1 cellular context compared by ENCODE assay signal in the genomic region with DNA sequence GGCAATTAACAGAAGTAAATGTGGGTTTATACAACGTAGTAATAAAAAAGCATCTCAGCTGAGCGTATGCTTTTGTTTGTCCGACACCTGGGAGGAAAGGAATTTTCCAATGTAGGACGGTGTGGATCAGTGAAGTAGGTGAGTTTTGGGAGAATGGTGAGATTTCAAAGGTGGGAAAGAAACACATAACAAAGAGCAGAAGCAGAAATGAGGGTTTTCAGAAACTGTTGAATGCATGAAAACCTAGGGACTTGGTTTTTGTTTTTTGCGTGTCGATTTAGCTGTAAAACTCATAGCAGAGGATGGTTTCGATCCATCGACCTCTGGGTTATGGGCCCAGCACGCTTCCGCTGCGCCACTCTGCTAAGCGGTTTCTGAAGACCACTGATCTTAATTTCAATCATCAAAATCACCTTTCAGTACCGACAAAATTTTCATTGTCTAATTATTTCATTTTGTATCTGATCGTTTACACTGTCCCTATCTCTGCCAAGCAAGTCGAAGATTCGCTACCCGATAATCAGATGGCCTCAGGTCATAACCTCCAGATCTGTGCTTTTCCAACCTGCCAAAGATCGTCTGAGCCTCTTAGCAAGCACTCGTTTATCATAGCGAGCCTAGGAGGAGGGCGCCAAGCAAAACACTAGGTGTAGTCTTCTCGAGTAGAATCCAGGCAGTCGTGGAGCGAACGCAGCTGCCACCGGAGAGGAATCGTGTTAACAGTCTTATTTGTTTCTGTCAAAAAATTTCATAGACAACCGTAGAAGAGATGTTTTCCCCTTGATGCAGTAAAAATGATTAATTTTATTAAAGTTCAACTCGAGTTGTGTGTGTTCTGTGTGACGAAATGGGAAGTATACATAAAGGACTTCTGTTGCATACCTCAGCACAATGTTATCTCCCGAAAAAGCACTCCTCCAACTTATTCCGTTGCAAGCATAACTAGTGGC.
A peak's percentile ranks its signal among the peaks of the same experiment; 100 is the strongest.
TF ChIP-seq lines count a peak whose summit lies in the region.

No MANE protein-coding gene starts in this region.

TF ChIP-seq in HepG2, 621 proteins besides CTCF, POLR2A, EP300 and RAD21 (continued from another document and continues in another):
- TF ChIP-seq, protein P1, sequence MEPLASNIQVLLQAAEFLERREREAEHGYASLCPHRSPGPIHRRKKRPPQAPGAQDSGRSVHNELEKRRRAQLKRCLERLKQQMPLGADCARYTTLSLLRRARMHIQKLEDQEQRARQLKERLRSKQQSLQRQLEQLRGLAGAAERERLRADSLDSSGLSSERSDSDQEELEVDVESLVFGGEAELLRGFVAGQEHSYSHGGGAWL (CRISPR knock-in tag; IDR thresholded peaks at IDR 0.05) = 0 out of 2 replicates have a peak, but pooled peaks have one; percentile 37
- TF ChIP-seq ZNF224 (CRISPR knock-in tag; IDR thresholded peaks at IDR 0.05) = no peak
- no peak for TF ChIP-seq SNAI1 (CRISPR knock-in tag; IDR thresholded peaks at IDR 0.05; ENCODE audit: borderline replicate concordance)
- TF ChIP-seq MXD4 (CRISPR knock-in tag; IDR thresholded peaks at IDR 0.05) = 0 out of 2 replicates have a peak, but pooled peaks have one; percentile 51
- TF ChIP-seq, protein P2, sequence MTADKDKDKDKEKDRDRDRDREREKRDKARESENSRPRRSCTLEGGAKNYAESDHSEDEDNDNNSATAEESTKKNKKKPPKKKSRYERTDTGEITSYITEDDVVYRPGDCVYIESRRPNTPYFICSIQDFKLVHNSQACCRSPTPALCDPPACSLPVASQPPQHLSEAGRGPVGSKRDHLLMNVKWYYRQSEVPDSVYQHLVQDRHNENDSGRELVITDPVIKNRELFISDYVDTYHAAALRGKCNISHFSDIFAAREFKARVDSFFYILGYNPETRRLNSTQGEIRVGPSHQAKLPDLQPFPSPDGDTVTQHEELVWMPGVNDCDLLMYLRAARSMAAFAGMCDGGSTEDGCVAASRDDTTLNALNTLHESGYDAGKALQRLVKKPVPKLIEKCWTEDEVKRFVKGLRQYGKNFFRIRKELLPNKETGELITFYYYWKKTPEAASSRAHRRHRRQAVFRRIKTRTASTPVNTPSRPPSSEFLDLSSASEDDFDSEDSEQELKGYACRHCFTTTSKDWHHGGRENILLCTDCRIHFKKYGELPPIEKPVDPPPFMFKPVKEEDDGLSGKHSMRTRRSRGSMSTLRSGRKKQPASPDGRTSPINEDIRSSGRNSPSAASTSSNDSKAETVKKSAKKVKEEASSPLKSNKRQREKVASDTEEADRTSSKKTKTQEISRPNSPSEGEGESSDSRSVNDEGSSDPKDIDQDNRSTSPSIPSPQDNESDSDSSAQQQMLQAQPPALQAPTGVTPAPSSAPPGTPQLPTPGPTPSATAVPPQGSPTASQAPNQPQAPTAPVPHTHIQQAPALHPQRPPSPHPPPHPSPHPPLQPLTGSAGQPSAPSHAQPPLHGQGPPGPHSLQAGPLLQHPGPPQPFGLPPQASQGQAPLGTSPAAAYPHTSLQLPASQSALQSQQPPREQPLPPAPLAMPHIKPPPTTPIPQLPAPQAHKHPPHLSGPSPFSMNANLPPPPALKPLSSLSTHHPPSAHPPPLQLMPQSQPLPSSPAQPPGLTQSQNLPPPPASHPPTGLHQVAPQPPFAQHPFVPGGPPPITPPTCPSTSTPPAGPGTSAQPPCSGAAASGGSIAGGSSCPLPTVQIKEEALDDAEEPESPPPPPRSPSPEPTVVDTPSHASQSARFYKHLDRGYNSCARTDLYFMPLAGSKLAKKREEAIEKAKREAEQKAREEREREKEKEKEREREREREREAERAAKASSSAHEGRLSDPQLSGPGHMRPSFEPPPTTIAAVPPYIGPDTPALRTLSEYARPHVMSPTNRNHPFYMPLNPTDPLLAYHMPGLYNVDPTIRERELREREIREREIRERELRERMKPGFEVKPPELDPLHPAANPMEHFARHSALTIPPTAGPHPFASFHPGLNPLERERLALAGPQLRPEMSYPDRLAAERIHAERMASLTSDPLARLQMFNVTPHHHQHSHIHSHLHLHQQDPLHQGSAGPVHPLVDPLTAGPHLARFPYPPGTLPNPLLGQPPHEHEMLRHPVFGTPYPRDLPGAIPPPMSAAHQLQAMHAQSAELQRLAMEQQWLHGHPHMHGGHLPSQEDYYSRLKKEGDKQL (CRISPR knock-in tag; IDR thresholded peaks at IDR 0.05; ENCODE audit: low read depth) = no peak
- no peak for TF ChIP-seq RBM39 (IDR thresholded peaks at IDR 0.05; ENCODE audit: low read depth, low read length, poor library complexity, severe bottlenecking)
- TF ChIP-seq, protein P3, sequence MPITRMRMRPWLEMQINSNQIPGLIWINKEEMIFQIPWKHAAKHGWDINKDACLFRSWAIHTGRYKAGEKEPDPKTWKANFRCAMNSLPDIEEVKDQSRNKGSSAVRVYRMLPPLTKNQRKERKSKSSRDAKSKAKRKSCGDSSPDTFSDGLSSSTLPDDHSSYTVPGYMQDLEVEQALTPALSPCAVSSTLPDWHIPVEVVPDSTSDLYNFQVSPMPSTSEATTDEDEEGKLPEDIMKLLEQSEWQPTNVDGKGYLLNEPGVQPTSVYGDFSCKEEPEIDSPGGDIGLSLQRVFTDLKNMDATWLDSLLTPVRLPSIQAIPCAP (CRISPR knock-in tag; IDR thresholded peaks at IDR 0.05; ENCODE audit: low read depth) = no peak
- TF ChIP-seq, protein P4, sequence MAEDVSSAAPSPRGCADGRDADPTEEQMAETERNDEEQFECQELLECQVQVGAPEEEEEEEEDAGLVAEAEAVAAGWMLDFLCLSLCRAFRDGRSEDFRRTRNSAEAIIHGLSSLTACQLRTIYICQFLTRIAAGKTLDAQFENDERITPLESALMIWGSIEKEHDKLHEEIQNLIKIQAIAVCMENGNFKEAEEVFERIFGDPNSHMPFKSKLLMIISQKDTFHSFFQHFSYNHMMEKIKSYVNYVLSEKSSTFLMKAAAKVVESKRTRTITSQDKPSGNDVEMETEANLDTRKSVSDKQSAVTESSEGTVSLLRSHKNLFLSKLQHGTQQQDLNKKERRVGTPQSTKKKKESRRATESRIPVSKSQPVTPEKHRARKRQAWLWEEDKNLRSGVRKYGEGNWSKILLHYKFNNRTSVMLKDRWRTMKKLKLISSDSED (CRISPR knock-in tag; IDR thresholded peaks at IDR 0.05) = no peak
- no peak for TF ChIP-seq ATM (IDR thresholded peaks at IDR 0.05; ENCODE audit: borderline replicate concordance)
- TF ChIP-seq ATF7-NPFF (CRISPR knock-in tag; IDR thresholded peaks at IDR 0.05; ENCODE audit: low read depth) = 0 out of 2 replicates have a peak, but pooled peaks have one; percentile 28
- no peak for TF ChIP-seq GLI4 (CRISPR knock-in tag; IDR thresholded peaks at IDR 0.05; ENCODE audit: borderline replicate concordance)
- TF ChIP-seq, protein P5, sequence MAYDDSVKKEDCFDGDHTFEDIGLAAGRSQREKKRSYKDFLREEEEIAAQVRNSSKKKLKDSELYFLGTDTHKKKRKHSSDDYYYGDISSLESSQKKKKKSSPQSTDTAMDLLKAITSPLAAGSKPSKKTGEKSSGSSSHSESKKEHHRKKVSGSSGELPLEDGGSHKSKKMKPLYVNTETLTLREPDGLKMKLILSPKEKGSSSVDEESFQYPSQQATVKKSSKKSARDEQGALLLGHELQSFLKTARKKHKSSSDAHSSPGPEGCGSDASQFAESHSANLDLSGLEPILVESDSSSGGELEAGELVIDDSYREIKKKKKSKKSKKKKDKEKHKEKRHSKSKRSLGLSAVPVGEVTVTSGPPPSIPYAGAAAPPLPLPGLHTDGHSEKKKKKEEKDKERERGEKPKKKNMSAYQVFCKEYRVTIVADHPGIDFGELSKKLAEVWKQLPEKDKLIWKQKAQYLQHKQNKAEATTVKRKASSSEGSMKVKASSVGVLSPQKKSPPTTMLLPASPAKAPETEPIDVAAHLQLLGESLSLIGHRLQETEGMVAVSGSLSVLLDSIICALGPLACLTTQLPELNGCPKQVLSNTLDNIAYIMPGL (CRISPR knock-in tag; IDR thresholded peaks at IDR 0.05; ENCODE audit: borderline replicate concordance in 1 of 2, low read depth in 1 of 2) = peak; percentile 99
- TF ChIP-seq, protein P6, sequence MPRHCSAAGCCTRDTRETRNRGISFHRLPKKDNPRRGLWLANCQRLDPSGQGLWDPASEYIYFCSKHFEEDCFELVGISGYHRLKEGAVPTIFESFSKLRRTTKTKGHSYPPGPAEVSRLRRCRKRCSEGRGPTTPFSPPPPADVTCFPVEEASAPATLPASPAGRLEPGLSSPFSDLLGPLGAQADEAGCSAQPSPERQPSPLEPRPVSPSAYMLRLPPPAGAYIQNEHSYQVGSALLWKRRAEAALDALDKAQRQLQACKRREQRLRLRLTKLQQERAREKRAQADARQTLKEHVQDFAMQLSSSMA (CRISPR knock-in tag; IDR thresholded peaks at IDR 0.05) = no peak
- no peak; the same call in 1 of the 2 replicates for TF ChIP-seq KDM4B (CRISPR knock-in tag; IDR thresholded peaks at IDR 0.05)
- no peak for TF ChIP-seq ZNF644 (CRISPR knock-in tag; IDR thresholded peaks at IDR 0.05; ENCODE audit: low read depth)
- TF ChIP-seq, protein P7, sequence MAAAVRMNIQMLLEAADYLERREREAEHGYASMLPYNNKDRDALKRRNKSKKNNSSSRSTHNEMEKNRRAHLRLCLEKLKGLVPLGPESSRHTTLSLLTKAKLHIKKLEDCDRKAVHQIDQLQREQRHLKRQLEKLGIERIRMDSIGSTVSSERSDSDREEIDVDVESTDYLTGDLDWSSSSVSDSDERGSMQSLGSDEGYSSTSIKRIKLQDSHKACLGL (CRISPR knock-in tag; IDR thresholded peaks at IDR 0.05) = no peak
- no peak for TF ChIP-seq ZNF607 (CRISPR knock-in tag; IDR thresholded peaks at IDR 0.05; ENCODE audit: borderline replicate concordance)
- TF ChIP-seq TGIF2 (CRISPR knock-in tag; IDR thresholded peaks at IDR 0.05) = 0 out of 2 replicates have a peak, but pooled peaks have one; percentile 30
- peak; percentile 100 for TF ChIP-seq CCAR2 (optimal IDR thresholded peaks at IDR 0.05; ENCODE audit: low read depth, low read length)
- no peak; the same call in 1 of the 2 replicates for TF ChIP-seq ZNF557 (CRISPR knock-in tag; IDR thresholded peaks at IDR 0.05)
- TF ChIP-seq FIP1L1 (IDR thresholded peaks at IDR 0.05; ENCODE audit: borderline replicate concordance, insufficient read depth, low read depth, low read length) = no peak
- peak; percentile 34; the same call in 1 of the 2 replicates for TF ChIP-seq HDAC1 (CRISPR knock-in tag; IDR thresholded peaks at IDR 0.05)
- TF ChIP-seq ZFYVE20 (CRISPR knock-in tag; IDR thresholded peaks at IDR 0.05; ENCODE audit: borderline replicate concordance, low read depth) = no peak
- TF ChIP-seq, protein P8, sequence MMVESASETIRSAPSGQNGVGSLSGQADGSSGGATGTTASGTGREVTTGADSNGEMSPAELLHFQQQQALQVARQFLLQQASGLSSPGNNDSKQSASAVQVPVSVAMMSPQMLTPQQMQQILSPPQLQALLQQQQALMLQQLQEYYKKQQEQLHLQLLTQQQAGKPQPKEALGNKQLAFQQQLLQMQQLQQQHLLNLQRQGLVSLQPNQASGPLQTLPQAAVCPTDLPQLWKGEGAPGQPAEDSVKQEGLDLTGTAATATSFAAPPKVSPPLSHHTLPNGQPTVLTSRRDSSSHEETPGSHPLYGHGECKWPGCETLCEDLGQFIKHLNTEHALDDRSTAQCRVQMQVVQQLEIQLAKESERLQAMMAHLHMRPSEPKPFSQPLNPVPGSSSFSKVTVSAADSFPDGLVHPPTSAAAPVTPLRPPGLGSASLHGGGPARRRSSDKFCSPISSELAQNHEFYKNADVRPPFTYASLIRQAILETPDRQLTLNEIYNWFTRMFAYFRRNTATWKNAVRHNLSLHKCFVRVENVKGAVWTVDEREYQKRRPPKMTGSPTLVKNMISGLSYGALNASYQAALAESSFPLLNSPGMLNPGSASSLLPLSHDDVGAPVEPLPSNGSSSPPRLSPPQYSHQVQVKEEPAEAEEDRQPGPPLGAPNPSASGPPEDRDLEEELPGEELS (CRISPR knock-in tag; IDR thresholded peaks at IDR 0.05) = peak; percentile 44; the same call in 1 of the 2 replicates
- peak; percentile 53; the same call in 1 of the 2 replicates for TF ChIP-seq ZFX (CRISPR knock-in tag; IDR thresholded peaks at IDR 0.05; ENCODE audit: low read depth)
- no peak for TF ChIP-seq ZNF672 (CRISPR knock-in tag; IDR thresholded peaks at IDR 0.05)
- TF ChIP-seq, protein P9, sequence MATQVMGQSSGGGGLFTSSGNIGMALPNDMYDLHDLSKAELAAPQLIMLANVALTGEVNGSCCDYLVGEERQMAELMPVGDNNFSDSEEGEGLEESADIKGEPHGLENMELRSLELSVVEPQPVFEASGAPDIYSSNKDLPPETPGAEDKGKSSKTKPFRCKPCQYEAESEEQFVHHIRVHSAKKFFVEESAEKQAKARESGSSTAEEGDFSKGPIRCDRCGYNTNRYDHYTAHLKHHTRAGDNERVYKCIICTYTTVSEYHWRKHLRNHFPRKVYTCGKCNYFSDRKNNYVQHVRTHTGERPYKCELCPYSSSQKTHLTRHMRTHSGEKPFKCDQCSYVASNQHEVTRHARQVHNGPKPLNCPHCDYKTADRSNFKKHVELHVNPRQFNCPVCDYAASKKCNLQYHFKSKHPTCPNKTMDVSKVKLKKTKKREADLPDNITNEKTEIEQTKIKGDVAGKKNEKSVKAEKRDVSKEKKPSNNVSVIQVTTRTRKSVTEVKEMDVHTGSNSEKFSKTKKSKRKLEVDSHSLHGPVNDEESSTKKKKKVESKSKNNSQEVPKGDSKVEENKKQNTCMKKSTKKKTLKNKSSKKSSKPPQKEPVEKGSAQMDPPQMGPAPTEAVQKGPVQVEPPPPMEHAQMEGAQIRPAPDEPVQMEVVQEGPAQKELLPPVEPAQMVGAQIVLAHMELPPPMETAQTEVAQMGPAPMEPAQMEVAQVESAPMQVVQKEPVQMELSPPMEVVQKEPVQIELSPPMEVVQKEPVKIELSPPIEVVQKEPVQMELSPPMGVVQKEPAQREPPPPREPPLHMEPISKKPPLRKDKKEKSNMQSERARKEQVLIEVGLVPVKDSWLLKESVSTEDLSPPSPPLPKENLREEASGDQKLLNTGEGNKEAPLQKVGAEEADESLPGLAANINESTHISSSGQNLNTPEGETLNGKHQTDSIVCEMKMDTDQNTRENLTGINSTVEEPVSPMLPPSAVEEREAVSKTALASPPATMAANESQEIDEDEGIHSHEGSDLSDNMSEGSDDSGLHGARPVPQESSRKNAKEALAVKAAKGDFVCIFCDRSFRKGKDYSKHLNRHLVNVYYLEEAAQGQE (IDR thresholded peaks at IDR 0.05; ENCODE audit: borderline replicate concordance in 1 of 2, low read depth in 1 of 2, low read length in 2 of 2) = no peak
- no peak for TF ChIP-seq SNAPC2 (CRISPR knock-in tag; IDR thresholded peaks at IDR 0.05)
- TF ChIP-seq GZF1 (CRISPR knock-in tag; IDR thresholded peaks at IDR 0.05) = peak; percentile 53; the same call in 1 of the 2 replicates
- no peak for TF ChIP-seq ZNF460 (CRISPR knock-in tag; IDR thresholded peaks at IDR 0.05; ENCODE audit: borderline replicate concordance)
- peak; percentile 48; the same call in 1 of the 2 replicates for TF ChIP-seq HDAC2 (CRISPR knock-in tag; IDR thresholded peaks at IDR 0.05)
- TF ChIP-seq, protein P10, sequence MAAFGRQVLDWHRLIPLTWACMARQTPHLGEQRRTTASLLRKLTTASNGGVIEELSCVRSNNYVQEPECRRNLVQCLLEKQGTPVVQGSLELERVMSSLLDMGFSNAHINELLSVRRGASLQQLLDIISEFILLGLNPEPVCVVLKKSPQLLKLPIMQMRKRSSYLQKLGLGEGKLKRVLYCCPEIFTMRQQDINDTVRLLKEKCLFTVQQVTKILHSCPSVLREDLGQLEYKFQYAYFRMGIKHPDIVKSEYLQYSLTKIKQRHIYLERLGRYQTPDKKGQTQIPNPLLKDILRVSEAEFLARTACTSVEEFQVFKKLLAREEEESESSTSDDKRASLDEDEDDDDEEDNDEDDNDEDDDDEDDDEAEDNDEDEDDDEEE (CRISPR knock-in tag; IDR thresholded peaks at IDR 0.05) = no peak
- no peak for TF ChIP-seq ZSCAN25 (CRISPR knock-in tag; IDR thresholded peaks at IDR 0.05)
- TF ChIP-seq HOXA3 (CRISPR knock-in tag; IDR thresholded peaks at IDR 0.05) = peak; percentile 71; the same call in 1 of the 2 replicates
- no peak for TF ChIP-seq HDAC6 (IDR thresholded peaks at IDR 0.05; ENCODE audit: low read depth, low read length)
